ENCODE assay signal across 11 cellular contexts in genomic region chr7:142477079-142477651, GRCh38.
A peak's percentile ranks its signal among the peaks of the same experiment; 100 is the strongest.
DNase-seq lines count a peak whose midpoint lies in the region; ATAC-seq and TF ChIP-seq lines count a peak whose summit lies in the region.
"Had no signal": no experiment of that assay in that cellular context is flagged by ENCODE, and none has a peak within 500 bp of the region (broad histone marks: within the 10 kb centered on the region; RNA-seq: fewer than 3 reads in every experiment).

No MANE protein-coding gene starts in this region.

- H3K36me3 ChIP-seq in brain microvascular endothelial cell (replicated peaks) (no peaks in the 10 kb centered on the region), skeletal muscle satellite cell (ENCODE audit: insufficient read depth, low read length) (no peaks in the 10 kb centered on the region), aorta (ENCODE audit: control insufficient read depth in 1 of 2, insufficient read depth in 2 of 2, low read length in 1 of 2) (no peaks in the 10 kb centered on the region)
- H3K36me3 ChIP-seq: colonic mucosa, sigmoid colon, transverse colon had no signal

- peak in 1 of 2 donors; percentile 36 for ATAC-seq in activated T-cell treated with anti-CD3 and anti-CD28 coated beads, Interleukin-2, amount 50 U/mL, for 4 hours
- no peak for ATAC-seq in aorta (ENCODE audit: low FRiP score)

- H3K9me3 Mint-ChIP-seq in activated T-cell treated with anti-CD3 and anti-CD28 coated beads, Interleukin-2, amount 50 U/mL, for 4 hours, result no peaks in the 10 kb centered on the region

- H3K4me1 ChIP-seq in skeletal muscle satellite cell (ENCODE audit: control insufficient read depth, insufficient read depth, low read length), result peaks cover 26% of the 10 kb centered on the region
- no peaks in the 10 kb centered on the region for H3K4me1 ChIP-seq in aorta (ENCODE audit: control insufficient read depth in 1 of 2, insufficient read depth in 2 of 2, low read length in 2 of 2)
- H3K4me1 ChIP-seq: colonic mucosa had no signal

- H3K36me3 Mint-ChIP-seq in activated T-cell treated with anti-CD3 and anti-CD28 coated beads, Interleukin-2, amount 50 U/mL, for 4 hours (ENCODE audit: insufficient read depth), result no peaks in the 10 kb centered on the region

- TF ChIP-seq CTCF in brain microvascular endothelial cell (IDR thresholded peaks at IDR 0.05; ENCODE audit: low read depth, low read length, missing control alignments), result no peak

- no peaks in the 10 kb centered on the region for H3K27me3 ChIP-seq in brain microvascular endothelial cell (replicated peaks)
- H3K27me3 ChIP-seq in skeletal muscle satellite cell (ENCODE audit: control insufficient read depth, insufficient read depth, low read length), result peaks cover 10% of the 10 kb centered on the region
- H3K27me3 ChIP-seq in aorta (ENCODE audit: control insufficient read depth in 1 of 2, insufficient read depth in 2 of 2, low read length in 1 of 2), result no peaks in the 10 kb centered on the region
- H3K27me3 ChIP-seq: colonic mucosa, sigmoid colon, transverse colon had no signal

- no peaks in the 10 kb centered on the region for H3K27me3 Mint-ChIP-seq in activated T-cell treated with anti-CD3 and anti-CD28 coated beads, Interleukin-2, amount 50 U/mL, for 4 hours (ENCODE audit: low read depth)

- H3K9me3 ChIP-seq in skeletal muscle satellite cell (replicated peaks; ENCODE audit: low read length) (no peaks in the 10 kb centered on the region), aorta (ENCODE audit: control insufficient read depth, low read length) (no peaks in the 10 kb centered on the region)
- H3K9me3 ChIP-seq: colonic mucosa, sigmoid colon, transverse colon had no signal

- H3K4me3 ChIP-seq in brain microvascular endothelial cell (ENCODE audit: low read depth, low read length), result no peak overlapping the region
- no peak overlapping the region for H3K4me3 ChIP-seq in skeletal muscle satellite cell (ENCODE audit: low read length)
- H3K4me3 ChIP-seq in aorta (ENCODE audit: low read length in 2 of 2), result no peak overlapping the region
- H3K4me3 ChIP-seq: colonic mucosa, sigmoid colon, transverse colon had no signal

- H3K4me1 Mint-ChIP-seq in activated T-cell treated with anti-CD3 and anti-CD28 coated beads, Interleukin-2, amount 50 U/mL, for 4 hours (ENCODE audit: low read depth), result peaks cover 69% of the 10 kb centered on the region

- H3K4me3 Mint-ChIP-seq in activated T-cell treated with anti-CD3 and anti-CD28 coated beads, Interleukin-2, amount 50 U/mL, for 4 hours, result peak overlapping the region; percentile 52

- intact Hi-C loops in aorta (cut with DNase I), result no loop called here

- H3K27ac ChIP-seq in brain microvascular endothelial cell (peak overlapping the region; percentile 35), aorta (ENCODE audit: low read depth in 1 of 2, low read length in 2 of 2) (no peak overlapping the region)
- H3K27ac ChIP-seq: colonic mucosa, sigmoid colon, transverse colon had no signal

- no peak for DNase-seq in activated T-cell treated with anti-CD3 and anti-CD28 coated beads, Interleukin-2, amount 50 U/mL, for 4 hours
- DNase-seq in activated T-cell treated with anti-CD3 and anti-CD28 coated beads for 4 hours (no peak), LHCN-M2 (ENCODE audit: low read depth) (peak; percentile 89), brain microvascular endothelial cell (peak; percentile 41), aorta (no peak), SKM-1 treated with dmso at 0.1 percent for 144 hours (lab: John Stamatoyannopoulos, UW; ENCODE audit: unreplicated experiment) (no peak), mesenteric fat pad (ENCODE audit: low spot score) (no peak)
- DNase-seq: colonic mucosa, sigmoid colon, transverse colon had no signal

- in situ Hi-C loops in brain microvascular endothelial cell (cut with HindIII; ENCODE audit: low pct_ligation_motif_present, low sequenced_read_pairs), result no loop called here

- 72 to 79% methylated on average over 3 of the region's 3 CpGs for WGBS in aorta, 2 donors

- peak overlapping the region; percentile 45 for H3K4me2 ChIP-seq in skeletal muscle satellite cell (ENCODE audit: low read length)

- H3K9ac ChIP-seq in skeletal muscle satellite cell (ENCODE audit: low read depth, low read length), result no peak overlapping the region

Comparison
In these comparisons a context has a peak if more than half of its experiments do, and no peak if none do; other contexts are left out.
1. DNase-seq: peak in LHCN-M2 (single experiment) and brain microvascular endothelial cell (single experiment); none in activated T-cell treated with anti-CD3 and anti-CD28 coated beads, Interleukin-2, amount 50 U/mL, for 4 hours (single experiment), activated T-cell treated with anti-CD3 and anti-CD28 coated beads for 4 hours (single experiment), aorta (0 of 2), SKM-1 treated with dmso at 0.1 percent for 144 hours (single experiment) and mesenteric fat pad (single experiment).